In genomic region chr15:94026458-94026967, GRCh38 we compare ENCODE assay signal across 14 cellular contexts.
A peak's percentile ranks its signal among the peaks of the same experiment; 100 is the strongest.
DNase-seq lines count a peak whose midpoint lies in the region; ATAC-seq, FAIRE-seq and TF ChIP-seq lines count a peak whose summit lies in the region.
"Had no signal": no experiment of that assay in that cellular context is flagged by ENCODE, and none has a peak within 500 bp of the region (broad histone marks: within the 10 kb centered on the region; RNA-seq: fewer than 3 reads in every experiment).

No MANE protein-coding gene starts in this region.

- H3K79me2 ChIP-seq in PC-3 (ENCODE audit: low read length), result no peaks in the 10 kb centered on the region
- H3K79me2 ChIP-seq in endothelial cell of umbilical vein (ENCODE audit: control insufficient read depth, insufficient read depth, low read length), result no peaks in the 10 kb centered on the region

- no TSS peak for BruUV-seq in Caco-2 (replicated peaks; lab: Mats Ljungman, UMichigan)
- no TSS peak for BruUV-seq in PC-3 (replicated peaks; lab: Mats Ljungman, UMichigan)
- no TSS peak for BruUV-seq in endothelial cell of umbilical vein (replicated peaks; lab: Mats Ljungman, UMichigan)

- H3K4me2 ChIP-seq in PC-3 (ENCODE audit: low read length) (peak overlapping the region; percentile 25; the same call in 1 of the 2 replicates), endothelial cell of umbilical vein (ENCODE audit: insufficient read depth, low read length) (no peak overlapping the region)

- ATAC-seq in PC-3 (no peak), HG03097 (IDR thresholded peaks at IDR 0.05; ENCODE audit: low FRiP score, unreplicated experiment) (no peak)

- no peak overlapping the region for H3K4me3 Mint-ChIP-seq in Caco-2 (ENCODE audit: unreplicated experiment)

- H3K9me3 ChIP-seq in Caco-2, result no peaks in the 10 kb centered on the region
- no peaks in the 10 kb centered on the region for H3K9me3 ChIP-seq in PC-3 (ENCODE audit: low read length)
- no peaks in the 10 kb centered on the region for H3K9me3 ChIP-seq in endothelial cell of umbilical vein (replicated peaks; ENCODE audit: control insufficient read depth, insufficient read depth, low read length)
- no peaks in the 10 kb centered on the region for H3K9me3 ChIP-seq in muscle layer of colon (ENCODE audit: low read length)

- TF ChIP-seq CTCF in Caco-2 (IDR thresholded peaks at IDR 0.05; ENCODE audit: insufficient read depth in 1 of 2, low read depth in 1 of 2, low read length in 1 of 2, severe bottlenecking in 1 of 2, unreplicated experiment in 1 of 2), result no peak
- no peak for TF ChIP-seq CTCF in PC-3 (conservative IDR thresholded peaks at IDR 0.05; ENCODE audit: low read depth, low read length)
- TF ChIP-seq CTCF in endothelial cell of umbilical vein (IDR thresholded peaks at IDR 0.05; ENCODE audit: extremely low read depth in 1 of 2, insufficient read depth in 1 of 2, low read depth in 1 of 2, low read length in 2 of 2), result no peak

- DNase-seq in Caco-2 (peak; percentile 36 to 44), PC-3 (peak; percentile 65), endothelial cell of umbilical vein (ENCODE audit: low read depth, low spot score) (peak; percentile 53), NOMO-1 treated with dmso at 0.1 percent for 144 hours (lab: John Stamatoyannopoulos, UW; ENCODE audit: unreplicated experiment) (no peak), mesenteric fat pad (ENCODE audit: low spot score) (no peak)
- DNase-seq in central memory CD4-positive, alpha-beta T cell, result no peak
- DNase-seq: activated naive CD4-positive, alpha-beta T cell; NCI-H1105 treated with DMSO at 0.1 percent for 48 hours; retina; stimulated activated naive CD4-positive, alpha-beta T cell treated with Interleukin-2 at 50 U/mL for 16 hours; T-helper 9 cell had no signal

- no peak for FAIRE-seq in endothelial cell of umbilical vein (lab: Jason Lieb, UNC)

- no peaks in the 10 kb centered on the region for H3F3A ChIP-seq in PC-3 (ENCODE audit: low read length, unreplicated experiment)

- H2AFZ ChIP-seq in PC-3 (ENCODE audit: low read length), result no peak overlapping the region
- H2AFZ ChIP-seq in endothelial cell of umbilical vein (ENCODE audit: low read depth, low read length), result no peak overlapping the region

- H3K4me3 ChIP-seq in Caco-2 (ENCODE audit: low read depth, low read length), result no peak overlapping the region
- H3K4me3 ChIP-seq in PC-3 (ENCODE audit: low read length), result no peak overlapping the region
- no peak overlapping the region for H3K4me3 ChIP-seq in endothelial cell of umbilical vein (replicated peaks in 1 of 3; ENCODE audit: insufficient read depth in 1 of 3, low read depth in 1 of 3, low read length in 3 of 3)
- no peak overlapping the region for H3K4me3 ChIP-seq in muscle layer of colon (ENCODE audit: low read depth in 1 of 2, low read length in 2 of 2)

- H3K9ac ChIP-seq in PC-3 (ENCODE audit: low read length) (no peak overlapping the region), endothelial cell of umbilical vein (replicated peaks; ENCODE audit: extremely low read depth, insufficient read depth, low read length) (no peak overlapping the region), muscle layer of colon (ENCODE audit: low read length) (no peak overlapping the region)

- dilution Hi-C loops in endothelial cell of umbilical vein (cut with MboI; ENCODE audit: extremely low pct_ligation_motif_present, low sequenced_read_pairs), result no loop called here

- intact Hi-C loops in Caco-2 (cut with micrococcal nuclease; ENCODE audit: unreplicated experiment), result no loop called here
- intact Hi-C loops in PC-3 (cut with micrococcal nuclease), result no loop called here
- intact Hi-C loops in endothelial cell of umbilical vein (cut with micrococcal nuclease), result no loop called here

- H3K27me3 ChIP-seq in Caco-2 (replicated peaks; ENCODE audit: control insufficient read depth, insufficient read depth, low read length) (no peaks in the 10 kb centered on the region), PC-3 (ENCODE audit: low read length) (peaks cover 13% of the 10 kb centered on the region; the same call in 1 of the 2 replicates), endothelial cell of umbilical vein (ENCODE audit: control insufficient read depth in 2 of 2, insufficient read depth in 2 of 2, low read length in 2 of 2) (no peaks in the 10 kb centered on the region), muscle layer of colon (ENCODE audit: control insufficient read depth in 1 of 2, insufficient read depth in 2 of 2, low read length in 2 of 2) (no peaks in the 10 kb centered on the region)

- H3K9me2 ChIP-seq in PC-3 (replicated peaks; ENCODE audit: low read length), result no peaks in the 10 kb centered on the region

- H3K4me1 Mint-ChIP-seq in Caco-2 (ENCODE audit: low read depth, unreplicated experiment), result peaks cover 30% of the 10 kb centered on the region

- H3K9me1 ChIP-seq in endothelial cell of umbilical vein (replicated peaks; ENCODE audit: control insufficient read depth, extremely low read depth, insufficient read depth, low read length), result no peaks in the 10 kb centered on the region

- H3K27ac ChIP-seq in PC-3 (ENCODE audit: low read length), result peak overlapping the region; percentile 63
- no peak overlapping the region for H3K27ac ChIP-seq in endothelial cell of umbilical vein (ENCODE audit: insufficient read depth, low read depth, low read length)
- H3K27ac ChIP-seq in muscle layer of colon (ENCODE audit: low read depth, low read length), result peak overlapping the region; percentile 75
- H3K27ac ChIP-seq: C4-2B had no signal

- CTCF ChIA-PET in Caco-2 (lab: Charles Lee) (interaction anchor here (2.0 kb wide), 1 partner anchor 94 kb away, joined by 5 read pairs; no protein-coding TSS in a partner anchor), PC-3 (lab: Charles Lee) (no interaction called here), endothelial cell of umbilical vein (lab: Charles Lee) (no interaction called here)

- POLR2A ChIA-PET in Caco-2 (lab: Charles Lee) (no interaction called here), PC-3 (lab: Charles Lee; ENCODE audit: unreplicated experiment) (no interaction called here), endothelial cell of umbilical vein (lab: Charles Lee) (no interaction called here)

- no peak for TF ChIP-seq POLR2A in endothelial cell of umbilical vein (IDR thresholded peaks at IDR 0.05; ENCODE audit: low read depth, low read length)

- no peaks in the 10 kb centered on the region for H3K9me3 Mint-ChIP-seq in Caco-2 (ENCODE audit: unreplicated experiment)

- H3K4me1 ChIP-seq in Caco-2, result peaks cover 39% of the 10 kb centered on the region
- peaks cover 5% of the 10 kb centered on the region; the same call in 1 of the 2 replicates for H3K4me1 ChIP-seq in PC-3 (ENCODE audit: insufficient read depth, low read length)
- H3K4me1 ChIP-seq in endothelial cell of umbilical vein (ENCODE audit: control insufficient read depth, extremely low read depth, insufficient read depth, low read length), result peaks cover 2% of the 10 kb centered on the region
- peaks cover 83% of the 10 kb centered on the region for H3K4me1 ChIP-seq in muscle layer of colon (ENCODE audit: insufficient read depth, low read length)

- H4K20me1 ChIP-seq in PC-3 (ENCODE audit: low read length) (no peaks in the 10 kb centered on the region), endothelial cell of umbilical vein (replicated peaks; ENCODE audit: control insufficient read depth, extremely low read depth, insufficient read depth, low read length) (no peaks in the 10 kb centered on the region)

- H3K36me3 ChIP-seq in Caco-2 (ENCODE audit: control insufficient read depth, insufficient read depth, low read length) (no peaks in the 10 kb centered on the region), PC-3 (ENCODE audit: low read depth, low read length) (no peaks in the 10 kb centered on the region), endothelial cell of umbilical vein (ENCODE audit: control insufficient read depth in 2 of 2, extremely low read depth in 1 of 2, insufficient read depth in 2 of 2, low read length in 2 of 2) (no peaks in the 10 kb centered on the region), muscle layer of colon (ENCODE audit: insufficient read depth, low read length) (no peaks in the 10 kb centered on the region)

- no peaks in the 10 kb centered on the region for H3K27me3 Mint-ChIP-seq in Caco-2 (ENCODE audit: insufficient read depth, unreplicated experiment)

- no peak overlapping the region for H3K27ac Mint-ChIP-seq in Caco-2 (ENCODE audit: unreplicated experiment)

- H3K36me3 Mint-ChIP-seq in Caco-2 (ENCODE audit: insufficient read depth, unreplicated experiment), result no peaks in the 10 kb centered on the region

TF ChIP-seq in endothelial cell of umbilical vein, 7 proteins besides CTCF, POLR2A, EP300 and RAD21:
- TF ChIP-seq JUN (IDR thresholded peaks at IDR 0.05; ENCODE audit: borderline replicate concordance, insufficient read depth, insufficient read length, low read depth), result peak; percentile 57
- TF ChIP-seq, protein P1, sequence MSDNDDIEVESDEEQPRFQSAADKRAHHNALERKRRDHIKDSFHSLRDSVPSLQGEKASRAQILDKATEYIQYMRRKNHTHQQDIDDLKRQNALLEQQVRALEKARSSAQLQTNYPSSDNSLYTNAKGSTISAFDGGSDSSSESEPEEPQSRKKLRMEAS (IDR thresholded peaks at IDR 0.05; ENCODE audit: insufficient read depth, insufficient read length), result no peak

Comparison
In these comparisons a context has a peak if more than half of its experiments do, and no peak if none do; other contexts are left out.
1. DNase-seq: peak in Caco-2 (2 of 2), PC-3 (single experiment) and endothelial cell of umbilical vein (single experiment); none in NOMO-1 treated with dmso at 0.1 percent for 144 hours (single experiment), central memory CD4-positive, alpha-beta T cell (single experiment) and mesenteric fat pad (single experiment).